ENCODE assay signal across 14 cellular contexts in the genomic region with DNA sequence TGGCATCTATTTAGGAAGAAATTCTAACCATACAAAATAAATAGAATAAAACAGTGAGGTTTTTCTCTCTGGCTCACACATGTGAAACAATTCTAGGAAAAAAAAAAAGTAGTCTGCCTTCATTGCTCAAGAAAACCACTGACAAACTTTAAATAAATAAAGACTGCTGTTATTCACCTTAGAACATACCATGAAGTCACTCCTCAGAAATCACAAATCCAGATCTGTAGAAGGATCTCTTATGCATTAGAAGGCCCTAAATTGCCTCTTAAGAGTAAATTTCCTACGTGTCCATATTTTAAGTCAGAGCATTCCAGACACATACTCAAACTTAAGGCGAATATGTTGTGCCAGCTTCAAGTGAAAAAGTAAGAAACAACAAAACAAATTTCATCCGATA.
DNase-seq lines count a peak whose midpoint lies in the region; ATAC-seq and TF ChIP-seq lines count a peak whose summit lies in the region.
"Had no signal": no experiment of that assay in that cellular context is flagged by ENCODE, and none has a peak within 500 bp of the region (broad histone marks: within the 10 kb centered on the region; RNA-seq: fewer than 3 reads in every experiment).

No MANE protein-coding gene starts in this region.

- no peak for TF ChIP-seq CTCF in IMR-90 (conservative IDR thresholded peaks at IDR 0.05; ENCODE audit: low read depth, low read length)
- no peak for TF ChIP-seq CTCF in choroid plexus epithelial cell (conservative IDR thresholded peaks at IDR 0.05; ENCODE audit: low read depth, low read length)
- no peak for TF ChIP-seq CTCF in endothelial cell (IDR thresholded peaks at IDR 0.05; ENCODE audit: unreplicated experiment)

- no peak for TF ChIP-seq POLR2A in IMR-90 (IDR thresholded peaks at IDR 0.05; ENCODE audit: low read depth, low read length)

- in situ Hi-C loops in IMR-90 (cut with MboI; ENCODE audit: low sequenced_read_pairs): no loop called here

- H4K91ac ChIP-seq in IMR-90 (ENCODE audit: insufficient read depth, low read depth, low read length): no peak overlapping the region
- no peak overlapping the region for H4K91ac ChIP-seq in mesenchymal stem cell (ENCODE audit: low read length)

- no peaks in the 10 kb centered on the region for H3K36me3 Mint-ChIP-seq in endothelial cell (ENCODE audit: low read depth, unreplicated experiment)

- no peak overlapping the region for H2BK20ac ChIP-seq in IMR-90 (ENCODE audit: low read depth, low read length)

- H3K4ac ChIP-seq in IMR-90 (ENCODE audit: low read depth, low read length): no peak overlapping the region
- no peak overlapping the region for H3K4ac ChIP-seq in mesenchymal stem cell (ENCODE audit: low read depth in 1 of 2, low read length in 2 of 2)

- H3K18ac ChIP-seq in IMR-90 (ENCODE audit: low read depth, low read length): no peak overlapping the region
- no peak overlapping the region for H3K18ac ChIP-seq in mesenchymal stem cell (ENCODE audit: low read depth in 1 of 2, low read length in 2 of 2)

- no peak overlapping the region for H2BK5ac ChIP-seq in IMR-90 (ENCODE audit: low read depth, low read length, poor library complexity, severe bottlenecking)
- H2BK5ac ChIP-seq in mesenchymal stem cell (ENCODE audit: low read depth, low read length, poor library complexity, severe bottlenecking): no peak overlapping the region

- no CpG with 5 or more reads among the region's 3 CpGs for WGBS in IMR-90 (ENCODE audit: extremely low coverage in 2 of 2, insufficient read length in 1 of 2), 2 experiments
- 56% methylated on average over 3 of the region's 3 CpGs for WGBS in mesenchymal stem cell

- H2AK9ac ChIP-seq in IMR-90 (replicated peaks; ENCODE audit: low read depth, low read length, poor library complexity): no peak overlapping the region

- no peaks in the 10 kb centered on the region; the same call in 1 of the 2 replicates for H3K9me1 ChIP-seq in IMR-90 (ENCODE audit: insufficient read depth, low read length)

- peak; percentile 32; the same call in 1 of the 2 replicates for ATAC-seq in IMR-90 (ENCODE audit: low read depth)

- no peak overlapping the region for H4K5ac ChIP-seq in IMR-90 (ENCODE audit: low read depth, low read length)

- no peaks in the 10 kb centered on the region for H3K4me1 ChIP-seq in IMR-90 (ENCODE audit: control insufficient read depth, insufficient read depth, low read length)
- no peaks in the 10 kb centered on the region for H3K4me1 ChIP-seq in mesenchymal stem cell (ENCODE audit: control insufficient read depth, insufficient read depth, low read depth, low read length)

- no peak overlapping the region for H3K4me3 Mint-ChIP-seq in endothelial cell (ENCODE audit: unreplicated experiment)
- H3K4me3 Mint-ChIP-seq: B cell; CD4-positive, alpha-beta T cell had no signal

- H3K9me3 ChIP-seq in IMR-90 (ENCODE audit: control insufficient read depth, insufficient read depth, low read length): no peaks in the 10 kb centered on the region
- H3K9me3 ChIP-seq in mesenchymal stem cell (ENCODE audit: control insufficient read depth, low read length): no peaks in the 10 kb centered on the region

- intact Hi-C loops in IMR-90 (cut with micrococcal nuclease): loop anchor here (10.0 kb wide), 1 partner anchor 374 kb away; no protein-coding TSS in a partner anchor

- H3K79me1 ChIP-seq in IMR-90 (ENCODE audit: low read depth in 1 of 2, low read length in 2 of 2) (no peaks in the 10 kb centered on the region), mesenchymal stem cell (replicated peaks; ENCODE audit: low read length, poor library complexity, severe bottlenecking) (no peaks in the 10 kb centered on the region)

- H3K23ac ChIP-seq in IMR-90 (ENCODE audit: low read depth, low read length): no peak overlapping the region
- H3K23ac ChIP-seq in mesenchymal stem cell (ENCODE audit: low read length in 2 of 2): no peak overlapping the region

- POLR2A ChIA-PET in IMR-90 (lab: Charles Lee; ENCODE audit: unreplicated experiment): no interaction called here

- no peak overlapping the region for H2BK15ac ChIP-seq in IMR-90 (ENCODE audit: low read depth, low read length)
- no peak overlapping the region for H2BK15ac ChIP-seq in mesenchymal stem cell (ENCODE audit: low read depth, poor library complexity, severe bottlenecking)

- TF ChIP-seq RAD21 in IMR-90 (IDR thresholded peaks at IDR 0.05; ENCODE audit: low read length): no peak

- no TSS peak for BruUV-seq in IMR-90 (replicated peaks; lab: Mats Ljungman, UMichigan)

- DNase-seq in COLO829 (ENCODE audit: low spot score): peak; percentile 18
- DNase-seq in IMR-90: peak; percentile 23
- DNase-seq in choroid plexus epithelial cell (ENCODE audit: low read depth): peak; percentile 66
- peak; percentile 22 for DNase-seq in mesenchymal stem cell
- no peak for DNase-seq in endothelial cell (ENCODE audit: low spot score)
- DNase-seq in glomerular visceral epithelial cell (ENCODE audit: extremely low spot score): no peak
- no peak for DNase-seq in stimulated activated CD4-positive, alpha-beta T cell treated with anti-CD3 and anti-CD28 coated beads, Interleukin-4, amount 100 ng/mL, for 24 hours
- DNase-seq in effector CD4-positive, alpha-beta T cell: no peak
- DNase-seq: 8988T; C1 segment of cervical spinal cord; CD4-positive, alpha-beta T cell; DMS79; EL had no signal

- H3K4me3 ChIP-seq in IMR-90 (ENCODE audit: insufficient read depth, low read depth, low read length) (no peak overlapping the region), choroid plexus epithelial cell (ENCODE audit: low read depth, low read length) (no peak overlapping the region), mesenchymal stem cell (ENCODE audit: insufficient read depth in 1 of 2, low read depth in 1 of 2, low read length in 2 of 2) (no peak overlapping the region)

- H3K27me3 ChIP-seq in IMR-90 (ENCODE audit: control insufficient read depth, insufficient read depth, low read length): no peaks in the 10 kb centered on the region; the same call in 1 of the 2 replicates
- H3K27me3 ChIP-seq in mesenchymal stem cell (ENCODE audit: control insufficient read depth in 1 of 2, insufficient read depth in 1 of 2, low read length in 2 of 2): no peaks in the 10 kb centered on the region

- H3K27ac ChIP-seq in IMR-90 (ENCODE audit: insufficient read depth, low read length): no peak overlapping the region
- H3K27ac ChIP-seq in mesenchymal stem cell (ENCODE audit: low read length, poor library complexity, severe bottlenecking): no peak overlapping the region

- CTCF ChIA-PET in IMR-90 (lab: Yijun Ruan, JAX): no interaction called here

- dilution Hi-C loops in IMR-90 (cut with HindIII; ENCODE audit: low sequenced_read_pairs, unreplicated experiment): no loop called here

- no peak overlapping the region for H2BK12ac ChIP-seq in mesenchymal stem cell (ENCODE audit: low read length in 2 of 2)

- H2AK5ac ChIP-seq in IMR-90 (ENCODE audit: low read depth, low read length) (no peak overlapping the region), mesenchymal stem cell (ENCODE audit: low read length, severe bottlenecking) (no peak overlapping the region)

- H3K27ac Mint-ChIP-seq in endothelial cell (ENCODE audit: unreplicated experiment): no peak overlapping the region
- H3K27ac Mint-ChIP-seq: B cell; CD4-positive, alpha-beta T cell had no signal

- H4K8ac ChIP-seq in IMR-90 (ENCODE audit: low read depth in 2 of 2, low read length in 2 of 2) (no peak overlapping the region), mesenchymal stem cell (ENCODE audit: low read length) (no peak overlapping the region)

- H3K4me2 ChIP-seq in IMR-90 (ENCODE audit: low read depth, low read length) (no peak overlapping the region), mesenchymal stem cell (ENCODE audit: low read length, poor library complexity, severe bottlenecking) (no peak overlapping the region)

- H3K36me3 ChIP-seq in IMR-90 (ENCODE audit: control insufficient read depth, insufficient read depth, low read length) (no peaks in the 10 kb centered on the region), mesenchymal stem cell (ENCODE audit: control insufficient read depth in 1 of 2, insufficient read depth in 2 of 2, low read depth in 1 of 2, low read length in 2 of 2) (no peaks in the 10 kb centered on the region)

- no peak overlapping the region for H2AFZ ChIP-seq in IMR-90 (replicated peaks; ENCODE audit: low read length, poor library complexity)
- H2AFZ ChIP-seq in mesenchymal stem cell (ENCODE audit: low read depth, low read length): no peak overlapping the region

- no peaks in the 10 kb centered on the region for H3K27me3 Mint-ChIP-seq in endothelial cell (ENCODE audit: unreplicated experiment)
- H3K27me3 Mint-ChIP-seq: B cell; CD4-positive, alpha-beta T cell had no signal

- H2BK120ac ChIP-seq in IMR-90 (ENCODE audit: low read depth, low read length): no peak overlapping the region
- H2BK120ac ChIP-seq in mesenchymal stem cell (ENCODE audit: low read depth, low read length): no peak overlapping the region

- H3K56ac ChIP-seq in IMR-90 (ENCODE audit: extremely low read depth, insufficient read depth, low read length): no peak overlapping the region

- no peaks in the 10 kb centered on the region for H3K9me3 Mint-ChIP-seq in endothelial cell (ENCODE audit: unreplicated experiment)

- H3K9ac ChIP-seq in IMR-90 (ENCODE audit: low read depth, low read length): no peak overlapping the region
- no peak overlapping the region for H3K9ac ChIP-seq in mesenchymal stem cell (ENCODE audit: low read length)

- H3K14ac ChIP-seq in IMR-90 (replicated peaks; ENCODE audit: low read depth, low read length) (no peak overlapping the region), mesenchymal stem cell (ENCODE audit: low read length in 2 of 2) (no peak overlapping the region)

- H4K20me1 ChIP-seq in IMR-90 (ENCODE audit: insufficient read depth, low read length): no peaks in the 10 kb centered on the region

- peaks cover 2% of the 10 kb centered on the region for H3K4me1 Mint-ChIP-seq in endothelial cell (ENCODE audit: unreplicated experiment)
- H3K4me1 Mint-ChIP-seq: B cell had no signal

TF ChIP-seq in IMR-90, 13 proteins besides CTCF, POLR2A, EP300 and RAD21 (continues in another document):
- TF ChIP-seq RFX5 (IDR thresholded peaks at IDR 0.05; ENCODE audit: low read depth, low read length) (no peak), FOS (IDR thresholded peaks at IDR 0.05; ENCODE audit: low read depth, low read length) (no peak), CEBPB (IDR thresholded peaks at IDR 0.05; ENCODE audit: low read depth, low read length) (no peak), NFE2L2 (IDR thresholded peaks at IDR 0.05; ENCODE audit: low read depth, low read length) (no peak), RCOR1 (IDR thresholded peaks at IDR 0.05; ENCODE audit: insufficient replicate concordance, low read length) (no peak)
- TF ChIP-seq, protein P1, sequence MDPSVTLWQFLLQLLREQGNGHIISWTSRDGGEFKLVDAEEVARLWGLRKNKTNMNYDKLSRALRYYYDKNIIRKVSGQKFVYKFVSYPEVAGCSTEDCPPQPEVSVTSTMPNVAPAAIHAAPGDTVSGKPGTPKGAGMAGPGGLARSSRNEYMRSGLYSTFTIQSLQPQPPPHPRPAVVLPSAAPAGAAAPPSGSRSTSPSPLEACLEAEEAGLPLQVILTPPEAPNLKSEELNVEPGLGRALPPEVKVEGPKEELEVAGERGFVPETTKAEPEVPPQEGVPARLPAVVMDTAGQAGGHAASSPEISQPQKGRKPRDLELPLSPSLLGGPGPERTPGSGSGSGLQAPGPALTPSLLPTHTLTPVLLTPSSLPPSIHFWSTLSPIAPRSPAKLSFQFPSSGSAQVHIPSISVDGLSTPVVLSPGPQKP (IDR thresholded peaks at IDR 0.05; ENCODE audit: borderline replicate concordance, low read depth, low read length): no peak

Comparison
In these comparisons a context has a peak if more than half of its experiments do, and no peak if none do; other contexts are left out.
1. DNase-seq: peak in COLO829 (single experiment), IMR-90 (single experiment), choroid plexus epithelial cell (single experiment) and mesenchymal stem cell (single experiment); none in endothelial cell (single experiment), glomerular visceral epithelial cell (single experiment), stimulated activated CD4-positive, alpha-beta T cell treated with anti-CD3 and anti-CD28 coated beads, Interleukin-4, amount 100 ng/mL, for 24 hours (single experiment) and effector CD4-positive, alpha-beta T cell (single experiment).